Comparison of ENCODE assay signal across 8 cellular contexts in genomic region chr5:149240354-149240998, GRCh38. TPM values are rescaled to one million over a fixed set of nuclear protein-coding genes. Genes with fewer than 3 reads are reported as not detected.
DNase-seq lines count a peak whose midpoint lies in the region; ATAC-seq and TF ChIP-seq lines count a peak whose summit lies in the region.

No MANE protein-coding gene starts in this region.

- H3K4me3 ChIP-seq in esophagus squamous epithelium (no peak overlapping the region), trophoblast cell (ENCODE audit: low read depth, low read length) (no peak overlapping the region)

- 35 to 44% methylated on average over 11 to 12 of the region's 13 CpGs for WGBS in esophagus squamous epithelium, 2 donors
- no CpG with 5 or more reads among the region's 13 CpGs for WGBS in trophoblast cell (ENCODE audit: extremely low coverage, insufficient coverage, insufficient read length)

- TF ChIP-seq POLR2A in esophagus squamous epithelium (IDR thresholded peaks at IDR 0.05) = no peak

- intact Hi-C loops in esophagus squamous epithelium (cut with DNase I) = no loop called here

- peak; percentile 79 to 84 for DNase-seq in activated CD4-positive, alpha-beta T cell treated with anti-CD3 and anti-CD28 coated beads, Interleukin-2, amount 50 U/mL, for 48 hours
- DNase-seq in esophagus squamous epithelium (lab: John Stamatoyannopoulos, UW) (peak; percentile 14), trophoblast cell (no peak), RWPE1 (ENCODE audit: low spot score) (no peak), hippocampal formation (lab: John Stamatoyannopoulos, UW) (no peak), NAMALWA (ENCODE audit: low spot score) (no peak)
- peak; percentile 43 to 69 for DNase-seq in stimulated activated CD8-positive, alpha-beta memory T cell treated with anti-CD3 and anti-CD28 coated beads, Interleukin-4, amount 100 ng/mL, for 4 hours (ENCODE audit: low read depth in 2 of 2, low spot score in 1 of 2)

- H2BK120ac ChIP-seq in trophoblast cell (ENCODE audit: insufficient read depth, low read length, poor library complexity) = no peak overlapping the region

- H3K14ac ChIP-seq in trophoblast cell (ENCODE audit: low read length) = no peak overlapping the region

- H3K9ac ChIP-seq in trophoblast cell (ENCODE audit: low read length) = no peak overlapping the region

- no peaks in the 10 kb centered on the region for H3K79me1 ChIP-seq in trophoblast cell (ENCODE audit: low read length)

- peaks cover 0 to 7% (median 0%) of the 10 kb centered on the region in 3 donors for H3K4me1 ChIP-seq in esophagus squamous epithelium
- H3K4me1 ChIP-seq in trophoblast cell (ENCODE audit: control insufficient read depth in 1 of 2, insufficient read depth in 2 of 2, low read length in 2 of 2) = peaks cover 0 to 1% of the 10 kb centered on the region in 2 experiments

- H4K8ac ChIP-seq in trophoblast cell (ENCODE audit: low read depth, low read length) = no peak overlapping the region

- H2BK5ac ChIP-seq in trophoblast cell (ENCODE audit: low read depth, low read length, poor library complexity) = no peak overlapping the region

- ATAC-seq in HG02610 (IDR thresholded peaks at IDR 0.05; ENCODE audit: unreplicated experiment) = peak; percentile 43

- no peak overlapping the region for H2AK5ac ChIP-seq in trophoblast cell (ENCODE audit: low read length)

- H2BK12ac ChIP-seq in trophoblast cell (ENCODE audit: low read length) = no peak overlapping the region

- H3K27me3 ChIP-seq in esophagus squamous epithelium = no peaks in the 10 kb centered on the region
- no peaks in the 10 kb centered on the region for H3K27me3 ChIP-seq in trophoblast cell (ENCODE audit: insufficient read depth, low read length)

- POLR2A ChIA-PET in RWPE1 (lab: Yijun Ruan, JAX; ENCODE audit: low non-redundant PET) = no interaction called here

- peak overlapping the region in 1 of 4 donors; percentile 9 for H3K27ac ChIP-seq in esophagus squamous epithelium
- no peak overlapping the region for H3K27ac ChIP-seq in trophoblast cell (ENCODE audit: low read depth, low read length)
- H3K27ac ChIP-seq in RWPE1 = no peak overlapping the region

- no peak overlapping the region for H3K4me2 ChIP-seq in trophoblast cell (ENCODE audit: low read length)

- H4K91ac ChIP-seq in trophoblast cell (ENCODE audit: low read depth, low read length) = no peak overlapping the region

- CTCF ChIA-PET in RWPE1 (lab: Yijun Ruan, JAX) = interaction anchor here (0.6 to 0.7 kb wide), 2 partner anchors 9 to 533 kb away, joined by 3 read pairs; no protein-coding TSS in a partner anchor

- no peak overlapping the region for H4K12ac ChIP-seq in trophoblast cell (ENCODE audit: low read depth, low read length)

- H3K9me3 ChIP-seq in esophagus squamous epithelium (no peaks in the 10 kb centered on the region), trophoblast cell (ENCODE audit: insufficient read depth, low read depth, low read length) (no peaks in the 10 kb centered on the region)

- no peak overlapping the region for H2AFZ ChIP-seq in trophoblast cell (ENCODE audit: insufficient read depth, low read length, poor library complexity)

- TF ChIP-seq CTCF in esophagus squamous epithelium (IDR thresholded peaks at IDR 0.05) = no peak
- no peak for TF ChIP-seq CTCF in RWPE1 (conservative IDR thresholded peaks at IDR 0.05; ENCODE audit: low read depth)

- H3K36me3 ChIP-seq in esophagus squamous epithelium = peaks cover 0 to 67% (median 3%) of the 10 kb centered on the region in 3 donors
- H3K36me3 ChIP-seq in trophoblast cell (ENCODE audit: control insufficient read depth in 1 of 2, insufficient read depth in 2 of 2, low read length in 2 of 2) = no peaks in the 10 kb centered on the region

- H3K79me2 ChIP-seq in trophoblast cell (ENCODE audit: control insufficient read depth, insufficient read depth, low read length, poor library complexity) = no peaks in the 10 kb centered on the region

- H3K18ac ChIP-seq in trophoblast cell (ENCODE audit: low read length) = no peak overlapping the region

- no peak overlapping the region for H3K23ac ChIP-seq in trophoblast cell (ENCODE audit: low read length)

- H3K4ac ChIP-seq in trophoblast cell (ENCODE audit: low read depth, low read length) = no peak overlapping the region

RNA-seq across cellular contexts. Expression of gene AFAP1L1, which starts 31.2 kb away (rescaled TPM):
- total RNA-seq in esophagus squamous epithelium = 10 to 100 TPM in 2 of 4 donors, 1 to 10 TPM in 2; 2.8 to 14.5 (median 8.7) TPM
- polyA plus RNA-seq in trophoblast cell (2013) = 6.6 and 6.9 TPM in 2 replicates

Comparison
In these comparisons a context has a peak if more than half of its experiments do, and no peak if none do; other contexts are left out.
1. DNase-seq: peak in activated CD4-positive, alpha-beta T cell treated with anti-CD3 and anti-CD28 coated beads, Interleukin-2, amount 50 U/mL, for 48 hours (2 of 2), esophagus squamous epithelium (single experiment) and stimulated activated CD8-positive, alpha-beta memory T cell treated with anti-CD3 and anti-CD28 coated beads, Interleukin-4, amount 100 ng/mL, for 4 hours (2 of 2); none in trophoblast cell (0 of 2), RWPE1 (single experiment), hippocampal formation (0 of 2) and NAMALWA (single experiment).